In genomic region chr10:33010132-33011037, GRCh38 we compare ENCODE assay signal across 9 cellular contexts. TPM values are rescaled to one million over a fixed set of nuclear protein-coding genes. Genes with fewer than 3 reads are reported as not detected.
DNase-seq lines count a peak whose midpoint lies in the region; ATAC-seq and TF ChIP-seq lines count a peak whose summit lies in the region.
"Had no signal": no experiment of that assay in that cellular context is flagged by ENCODE, and none has a peak within 500 bp of the region (broad histone marks: within the 10 kb centered on the region; RNA-seq: fewer than 3 reads in every experiment).

No MANE protein-coding gene starts in this region.

- peaks cover 10% of the 10 kb centered on the region for H3K27me3 Mint-ChIP-seq in activated T-helper 1 cell treated with anti-CD3 and anti-CD28 coated beads, Interleukin-12 subunit alpha, Interleukin-12 subunit beta, Interleukin-2, Interleukin-4 antibody, amounts not matched to agents 30 ng/mL and 10 ng/mL and 1 ng/mL, durations not matched to agents 14 hours and 24 hours and 36 hours (ENCODE audit: insufficient read depth)

- no peaks in the 10 kb centered on the region for H3K36me3 Mint-ChIP-seq in activated T-helper 1 cell treated with anti-CD3 and anti-CD28 coated beads, Interleukin-12 subunit alpha, Interleukin-12 subunit beta, Interleukin-2, Interleukin-4 antibody, amounts not matched to agents 30 ng/mL and 10 ng/mL and 1 ng/mL, durations not matched to agents 14 hours and 24 hours and 36 hours (ENCODE audit: low read depth)

- intact Hi-C loops in activated T-helper 1 cell treated with anti-CD3 and anti-CD28 coated beads, Interleukin-12 subunit alpha, Interleukin-12 subunit beta, Interleukin-2, Interleukin-4 antibody, amounts not matched to agents 30 ng/mL and 10 ng/mL and 1 ng/mL, durations not matched to agents 14 hours and 24 hours and 36 hours (cut with micrococcal nuclease): no loop called here
- intact Hi-C loops in aorta (cut with DNase I): no loop called here

- peaks cover 9% of the 10 kb centered on the region for H3K79me2 ChIP-seq in osteoblast (ENCODE audit: insufficient read depth, low read length)

- peak overlapping the region; percentile 38 for H2AFZ ChIP-seq in osteoblast (ENCODE audit: low read length)

- peaks cover 0 to 6% (median 0%) of the 10 kb centered on the region in 4 donors for H3K4me1 ChIP-seq in Peyer's patch
- peaks cover 19% of the 10 kb centered on the region for H3K4me1 ChIP-seq in effector memory CD4-positive, alpha-beta T cell (ENCODE audit: control insufficient read depth, insufficient read depth, low read length, poor library complexity, severe bottlenecking)
- H3K4me1 ChIP-seq in osteoblast (ENCODE audit: insufficient read depth, low read length): peaks cover 41% of the 10 kb centered on the region
- peaks cover 0 to 1% of the 10 kb centered on the region in 2 donors for H3K4me1 ChIP-seq in aorta (ENCODE audit: control insufficient read depth in 1 of 2, insufficient read depth in 2 of 2, low read length in 2 of 2)

- no peaks in the 10 kb centered on the region for H4K20me1 ChIP-seq in osteoblast (ENCODE audit: insufficient read depth, low read length)

- no peak overlapping the region for H3K4me3 Mint-ChIP-seq in activated T-helper 1 cell treated with anti-CD3 and anti-CD28 coated beads, Interleukin-12 subunit alpha, Interleukin-12 subunit beta, Interleukin-2, Interleukin-4 antibody, amounts not matched to agents 30 ng/mL and 10 ng/mL and 1 ng/mL, durations not matched to agents 14 hours and 24 hours and 36 hours

- DNase-seq in activated T-helper 1 cell treated with Interleukin-2 at 50 U/mL for 16 hours (ENCODE audit: low read depth) (peak; percentile 17), Peyer's patch (no peak), osteoblast (ENCODE audit: insufficient read length, low spot score, missing footprints) (peak; percentile 74), aorta (no peak), substantia nigra (lab: John Stamatoyannopoulos, UW) (no peak)
- no peak for DNase-seq in activated T-helper 1 cell treated with anti-CD3 and anti-CD28 coated beads, Interleukin-12 subunit alpha, Interleukin-12 subunit beta, Interleukin-2, Interleukin-4 antibody, amounts not matched to agents 30 ng/mL and 10 ng/mL and 1 ng/mL, durations not matched to agents 14 hours and 24 hours and 36 hours (ENCODE audit: low spot score)
- DNase-seq in effector memory CD4-positive, alpha-beta T cell: peak; percentile 14 to 44 (median 23)

- H3K9me3 Mint-ChIP-seq in activated T-helper 1 cell treated with anti-CD3 and anti-CD28 coated beads, Interleukin-12 subunit alpha, Interleukin-12 subunit beta, Interleukin-2, Interleukin-4 antibody, amounts not matched to agents 30 ng/mL and 10 ng/mL and 1 ng/mL, durations not matched to agents 14 hours and 24 hours and 36 hours: no peaks in the 10 kb centered on the region

- peak in 4 of 6 experiments; percentile 5 to 47 (median 40) for TF ChIP-seq CTCF in Peyer's patch (IDR thresholded peaks at IDR 0.05)
- peak; percentile 67 for TF ChIP-seq CTCF in osteoblast (IDR thresholded peaks at IDR 0.05; ENCODE audit: extremely low read depth, low read depth, low read length)

- H3K9me3 ChIP-seq in Peyer's patch (no peaks in the 10 kb centered on the region), osteoblast (ENCODE audit: low read depth, low read length) (no peaks in the 10 kb centered on the region), aorta (ENCODE audit: control insufficient read depth, low read length) (no peaks in the 10 kb centered on the region)
- H3K9me3 ChIP-seq in effector memory CD4-positive, alpha-beta T cell (ENCODE audit: control insufficient read depth, low read length): no peaks in the 10 kb centered on the region

- peaks cover 24% of the 10 kb centered on the region for H3K4me1 Mint-ChIP-seq in activated T-helper 1 cell treated with anti-CD3 and anti-CD28 coated beads, Interleukin-12 subunit alpha, Interleukin-12 subunit beta, Interleukin-2, Interleukin-4 antibody, amounts not matched to agents 30 ng/mL and 10 ng/mL and 1 ng/mL, durations not matched to agents 14 hours and 24 hours and 36 hours (ENCODE audit: low read depth)

- no peaks in the 10 kb centered on the region for H3K36me3 ChIP-seq in Peyer's patch
- no peaks in the 10 kb centered on the region for H3K36me3 ChIP-seq in effector memory CD4-positive, alpha-beta T cell (ENCODE audit: control insufficient read depth, insufficient read depth, low read length)
- H3K36me3 ChIP-seq in osteoblast (ENCODE audit: insufficient read depth, low read length): no peaks in the 10 kb centered on the region
- H3K36me3 ChIP-seq in aorta (ENCODE audit: control insufficient read depth in 1 of 2, insufficient read depth in 2 of 2, low read length in 1 of 2): no peaks in the 10 kb centered on the region

- WGBS in aorta, 2 donors: 68 to 71% methylated on average over 12 of the region's 12 CpGs

- no peak overlapping the region for H3K4me3 ChIP-seq in Peyer's patch
- peak overlapping the region; percentile 13 for H3K4me3 ChIP-seq in effector memory CD4-positive, alpha-beta T cell (ENCODE audit: insufficient read depth, low read depth, low read length, poor library complexity, severe bottlenecking)
- peak overlapping the region; percentile 19 for H3K4me3 ChIP-seq in osteoblast (ENCODE audit: insufficient read depth, low read length)
- H3K4me3 ChIP-seq in aorta (ENCODE audit: low read length in 2 of 2): no peak overlapping the region
- H3K4me3 ChIP-seq: GM12878 had no signal

- no peaks in the 10 kb centered on the region for H3K27me3 ChIP-seq in Peyer's patch
- no peaks in the 10 kb centered on the region for H3K27me3 ChIP-seq in effector memory CD4-positive, alpha-beta T cell (replicated peaks; ENCODE audit: control insufficient read depth, insufficient read depth, low read length, poor library complexity, severe bottlenecking)
- H3K27me3 ChIP-seq in osteoblast (ENCODE audit: insufficient read depth, low read length): no peaks in the 10 kb centered on the region
- H3K27me3 ChIP-seq in aorta (ENCODE audit: control insufficient read depth in 1 of 2, insufficient read depth in 2 of 2, low read length in 1 of 2): no peaks in the 10 kb centered on the region

- H3K27ac ChIP-seq in Peyer's patch (no peak overlapping the region), osteoblast (ENCODE audit: low read depth, low read length) (peak overlapping the region; percentile 71), aorta (ENCODE audit: low read depth in 1 of 2, low read length in 2 of 2) (no peak overlapping the region), substantia nigra (ENCODE audit: low read depth, low read length, poor library complexity, severe bottlenecking) (no peak overlapping the region)
- H3K27ac ChIP-seq in effector memory CD4-positive, alpha-beta T cell (ENCODE audit: insufficient read depth, low read length, poor library complexity, severe bottlenecking): peak overlapping the region; percentile 69

- peak overlapping the region; percentile 63 for H3K4me2 ChIP-seq in osteoblast (ENCODE audit: insufficient read depth, low read length)

- no peak for TF ChIP-seq POLR2A in Peyer's patch (IDR thresholded peaks at IDR 0.05)

- ATAC-seq in aorta (ENCODE audit: low FRiP score) (no peak), GM18870 (IDR thresholded peaks at IDR 0.05; ENCODE audit: unreplicated experiment) (no peak)
- ATAC-seq: GM12878 had no signal

- no peak overlapping the region for H3K27ac Mint-ChIP-seq in activated T-helper 1 cell treated with anti-CD3 and anti-CD28 coated beads, Interleukin-12 subunit alpha, Interleukin-12 subunit beta, Interleukin-2, Interleukin-4 antibody, amounts not matched to agents 30 ng/mL and 10 ng/mL and 1 ng/mL, durations not matched to agents 14 hours and 24 hours and 36 hours

RNA-seq across cellular contexts. Expression of gene ITGB1, which starts 52.4 kb away (rescaled TPM):
- 51.4 and 61.4 TPM in 2 replicates for total RNA-seq in activated T-helper 1 cell treated with anti-CD3 and anti-CD28 coated beads, Interleukin-12 subunit alpha, Interleukin-12 subunit beta, Interleukin-2, Interleukin-4 antibody, amounts not matched to agents 30 ng/mL and 10 ng/mL and 1 ng/mL, durations not matched to agents 14 hours and 24 hours and 36 hours
- total RNA-seq in Peyer's patch: 100 to 1,000 TPM in 3 of 4 donors, 10 to 100 TPM in 1; 57.8 to 256 (median 162) TPM
- total RNA-seq in osteoblast: 1,572 and 1,742 TPM in 2 replicates
- total RNA-seq in aorta: 1,000 to 10,000 TPM in 1 of 2 donors, 100 to 1,000 TPM in 1; 870 to 1,426 TPM
- polyA plus RNA-seq in aorta: 100 to 1,000 TPM; 678 to 697 TPM

Comparison
In these comparisons a context has a peak if more than half of its experiments do, and no peak if none do; other contexts are left out.
1. DNase-seq: peak in activated T-helper 1 cell treated with Interleukin-2 at 50 U/mL for 16 hours (single experiment), effector memory CD4-positive, alpha-beta T cell (3 of 3) and osteoblast (single experiment); none in activated T-helper 1 cell treated with anti-CD3 and anti-CD28 coated beads, Interleukin-12 subunit alpha, Interleukin-12 subunit beta, Interleukin-2, Interleukin-4 antibody, amounts not matched to agents 30 ng/mL and 10 ng/mL and 1 ng/mL, durations not matched to agents 14 hours and 24 hours and 36 hours (single experiment), Peyer's patch (0 of 3), aorta (0 of 2) and substantia nigra (0 of 49).
2. H3K27ac ChIP-seq: peak in effector memory CD4-positive, alpha-beta T cell (single experiment) and osteoblast (single experiment); none in Peyer's patch (0 of 4), aorta (0 of 2) and substantia nigra (single experiment).
3. H3K4me3 ChIP-seq: peak in effector memory CD4-positive, alpha-beta T cell (single experiment) and osteoblast (single experiment); none in Peyer's patch (0 of 4) and aorta (0 of 2).